In genomic region chr2:230924470-230925341, GRCh38 we compare ENCODE assay signal across 8 cellular contexts. TPM values are rescaled to one million over a fixed set of nuclear protein-coding genes. Genes with fewer than 3 reads are reported as not detected.
A peak's percentile ranks its signal among the peaks of the same experiment; 100 is the strongest.
DNase-seq lines count a peak whose midpoint lies in the region; ATAC-seq and TF ChIP-seq lines count a peak whose summit lies in the region.

TSS of gene GPR55 (minus strand) at chr2:230925242. CDS start at chr2:230910962, 14,280 bp downstream.

- H4K91ac ChIP-seq in IMR-90 (ENCODE audit: insufficient read depth, low read depth, low read length): no peak within 1 kb of the TSS

- no peak within 1 kb of the TSS for H3K18ac ChIP-seq in IMR-90 (ENCODE audit: low read depth, low read length)

- H3K23ac ChIP-seq in IMR-90 (ENCODE audit: low read depth, low read length): no peak within 1 kb of the TSS

- no peak within 1 kb of the TSS for H3K9ac ChIP-seq in IMR-90 (ENCODE audit: low read depth, low read length)

- H3K4me1 Mint-ChIP-seq in activated CD8-positive, alpha-beta T cell treated with anti-CD3 and anti-CD28 coated beads, Interleukin-2, amount 10 ng/mL, durations not matched to agents 7 days and 5 days (ENCODE audit: low read depth): peaks cover 81% of the 10 kb centered on the region

- peak within 1 kb of the TSS; percentile 56 for H2AFZ ChIP-seq in IMR-90 (replicated peaks; ENCODE audit: low read length, poor library complexity)

- no peak within 1 kb of the TSS for H4K8ac ChIP-seq in IMR-90 (ENCODE audit: low read depth in 2 of 2, low read length in 2 of 2)

- no TSS peak for BruUV-seq in IMR-90 (replicated peaks; lab: Mats Ljungman, UMichigan)

- no peaks in the 10 kb centered on the region for H3K9me1 ChIP-seq in IMR-90 (ENCODE audit: insufficient read depth, low read length)

- dilution Hi-C loops in IMR-90 (cut with HindIII; ENCODE audit: low sequenced_read_pairs, unreplicated experiment): no loop called here

- peak within 1 kb of the TSS; percentile 88 for H3K4me3 Mint-ChIP-seq in activated CD8-positive, alpha-beta T cell treated with anti-CD3 and anti-CD28 coated beads, Interleukin-2, amount 10 ng/mL, durations not matched to agents 7 days and 5 days

- in situ Hi-C loops in IMR-90 (cut with MboI; ENCODE audit: low sequenced_read_pairs): no loop called here

- H2AK9ac ChIP-seq in IMR-90 (replicated peaks; ENCODE audit: low read depth, low read length, poor library complexity): peak within 1 kb of the TSS; percentile 63

- H3K27me3 ChIP-seq in IMR-90 (ENCODE audit: control insufficient read depth, insufficient read depth, low read length): peaks cover 41% of the 10 kb centered on the region

- no peaks in the 10 kb centered on the region for H3K9me3 Mint-ChIP-seq in activated CD8-positive, alpha-beta T cell treated with anti-CD3 and anti-CD28 coated beads, Interleukin-2, amount 10 ng/mL, durations not matched to agents 7 days and 5 days (ENCODE audit: insufficient read depth)

- no peaks in the 10 kb centered on the region for H3K4me1 ChIP-seq in IMR-90 (ENCODE audit: control insufficient read depth, insufficient read depth, low read length)

- POLR2A ChIA-PET in IMR-90 (lab: Charles Lee; ENCODE audit: unreplicated experiment): no interaction called here
- POLR2A ChIA-PET in activated CD8-positive, alpha-beta T cell treated with anti-CD3 and anti-CD28 coated beads, Interleukin-2, amount 10 ng/mL, durations not matched to agents 7 days and 5 days (lab: Charles Lee): interaction anchor here (0.8 to 4.5 kb wide), 9 partner anchors 9 to 62 kb away, joined by 3 to 43 read pairs (median 3); no protein-coding TSS in a partner anchor

- TF ChIP-seq CTCF in IMR-90 (conservative IDR thresholded peaks at IDR 0.05; ENCODE audit: low read depth, low read length): peak; percentile 5; the same call in 1 of the 2 replicates

- no peaks in the 10 kb centered on the region for H3K9me3 ChIP-seq in IMR-90 (ENCODE audit: control insufficient read depth, insufficient read depth, low read length)

- no peak within 1 kb of the TSS for H3K27ac ChIP-seq in IMR-90 (ENCODE audit: insufficient read depth, low read length)

- no peak within 1 kb of the TSS for H3K56ac ChIP-seq in IMR-90 (ENCODE audit: extremely low read depth, insufficient read depth, low read length)

- peak within 1 kb of the TSS; percentile 94 for H3K27ac Mint-ChIP-seq in activated CD8-positive, alpha-beta T cell treated with anti-CD3 and anti-CD28 coated beads, Interleukin-2, amount 10 ng/mL, durations not matched to agents 7 days and 5 days

- CTCF ChIA-PET in IMR-90 (lab: Yijun Ruan, JAX): no interaction called here
- CTCF ChIA-PET in activated CD8-positive, alpha-beta T cell treated with anti-CD3 and anti-CD28 coated beads, Interleukin-2, amount 10 ng/mL, durations not matched to agents 7 days and 5 days (lab: Charles Lee): interaction anchor here (0.8 to 16.6 kb wide), 22 partner anchors 9 to 109 kb away, joined by 3 to 285 read pairs (median 5); no protein-coding TSS in a partner anchor

- H3K36me3 ChIP-seq in IMR-90 (ENCODE audit: control insufficient read depth, insufficient read depth, low read length): no peaks in the 10 kb centered on the region

- H3K4me2 ChIP-seq in IMR-90 (ENCODE audit: low read depth, low read length): no peak within 1 kb of the TSS

- H3K14ac ChIP-seq in IMR-90 (replicated peaks; ENCODE audit: low read depth, low read length): no peak within 1 kb of the TSS

- H3K4ac ChIP-seq in IMR-90 (ENCODE audit: low read depth, low read length): no peak within 1 kb of the TSS

- H2AK5ac ChIP-seq in IMR-90 (ENCODE audit: low read depth, low read length): no peak within 1 kb of the TSS

- H4K5ac ChIP-seq in IMR-90 (ENCODE audit: low read depth, low read length): no peak within 1 kb of the TSS

- WGBS in IMR-90 (ENCODE audit: extremely low coverage in 2 of 2, insufficient read length in 1 of 2), 2 experiments: 81% methylated on average over 11 of the region's 26 CpGs; no CpG with 5 or more reads in 1 of the 2 experiments

- H3K4me3 ChIP-seq in IMR-90 (ENCODE audit: insufficient read depth, low read depth, low read length): no peak within 1 kb of the TSS

- H3K36me3 Mint-ChIP-seq in activated CD8-positive, alpha-beta T cell treated with anti-CD3 and anti-CD28 coated beads, Interleukin-2, amount 10 ng/mL, durations not matched to agents 7 days and 5 days (ENCODE audit: low read depth): no peaks in the 10 kb centered on the region

- no peak for TF ChIP-seq RAD21 in IMR-90 (IDR thresholded peaks at IDR 0.05; ENCODE audit: low read length)

- no peaks in the 10 kb centered on the region for H3K27me3 Mint-ChIP-seq in activated CD8-positive, alpha-beta T cell treated with anti-CD3 and anti-CD28 coated beads, Interleukin-2, amount 10 ng/mL, durations not matched to agents 7 days and 5 days (ENCODE audit: low read depth)

- H2BK5ac ChIP-seq in IMR-90 (ENCODE audit: low read depth, low read length, poor library complexity, severe bottlenecking): no peak within 1 kb of the TSS

- TF ChIP-seq POLR2A in IMR-90 (IDR thresholded peaks at IDR 0.05; ENCODE audit: low read depth, low read length): no peak

- no peaks in the 10 kb centered on the region for H4K20me1 ChIP-seq in IMR-90 (ENCODE audit: insufficient read depth, low read length)

- no peak within 1 kb of the TSS for H2BK15ac ChIP-seq in IMR-90 (ENCODE audit: low read depth, low read length)

- H2BK120ac ChIP-seq in IMR-90 (ENCODE audit: low read depth, low read length): no peak within 1 kb of the TSS

- H3K79me1 ChIP-seq in IMR-90 (ENCODE audit: low read depth in 1 of 2, low read length in 2 of 2): no peaks in the 10 kb centered on the region

- ATAC-seq in GM21367 (IDR thresholded peaks at IDR 0.05; ENCODE audit: unreplicated experiment) (peak; percentile 29), IMR-90 (ENCODE audit: low read depth) (no peak)
- peak; percentile 71 for ATAC-seq in activated CD8-positive, alpha-beta T cell treated with anti-CD3 and anti-CD28 coated beads, Interleukin-2, amount 10 ng/mL, durations not matched to agents 7 days and 5 days

- intact Hi-C loops in IMR-90 (cut with micrococcal nuclease): no loop called here

- no peak within 1 kb of the TSS for H2BK20ac ChIP-seq in IMR-90 (ENCODE audit: low read depth, low read length)

- DNase-seq in ELR (ENCODE audit: low read depth) (peak; percentile 30), IMR-90 (no peak), globus pallidus (ENCODE audit: low spot score) (peak; percentile 24), AG08395 (ENCODE audit: low spot score) (no peak), COLO668 (lab: John Stamatoyannopoulos, UW; ENCODE audit: unreplicated experiment) (no peak)
- peak; percentile 65 for DNase-seq in activated CD8-positive, alpha-beta T cell treated with anti-CD3 and anti-CD28 coated beads, Interleukin-2, amount 10 ng/mL, durations not matched to agents 7 days and 5 days
- DNase-seq in stimulated activated CD8-positive, alpha-beta memory T cell treated with anti-CD3 and anti-CD28 coated beads, Interleukin-2, amount 100 ng/mL, for 48 hours (ENCODE audit: low read depth in 2 of 2): peak; percentile 52 to 69

TF ChIP-seq in IMR-90, 13 proteins besides CTCF, POLR2A, EP300 and RAD21:
- TF ChIP-seq RCOR1 (IDR thresholded peaks at IDR 0.05; ENCODE audit: insufficient replicate concordance, low read length) (no peak), SMC3 (IDR thresholded peaks at IDR 0.05; ENCODE audit: low read depth, low read length) (no peak), FOS (IDR thresholded peaks at IDR 0.05; ENCODE audit: low read depth, low read length) (no peak), BHLHE40 (IDR thresholded peaks at IDR 0.05; ENCODE audit: low read depth, low read length) (no peak), ELK1 (IDR thresholded peaks at IDR 0.05; ENCODE audit: borderline replicate concordance, low read depth, low read length) (no peak), NFE2L2 (IDR thresholded peaks at IDR 0.05; ENCODE audit: low read depth, low read length) (no peak), MAZ (IDR thresholded peaks at IDR 0.05; ENCODE audit: borderline replicate concordance, low read depth, low read length) (no peak), RFX5 (IDR thresholded peaks at IDR 0.05; ENCODE audit: low read depth, low read length) (no peak), USF2 (IDR thresholded peaks at IDR 0.05; ENCODE audit: low read depth, low read length) (no peak), MAFK (IDR thresholded peaks at IDR 0.05; ENCODE audit: low read depth, low read length) (no peak)

RNA-seq across cellular contexts. Expression of gene GPR55, which starts in this region (rescaled TPM):
- total RNA-seq in IMR-90 (2012; rRNA removed): not detected in 2 replicates
- polyA plus RNA-seq in IMR-90 (2012; rRNA removed): 0.03 TPM in 1 of 2 replicates, not detected in the other
- not detected in 2 replicates for polyA plus RNA-seq in IMR-90 (2012; cell fraction: cytosol; rRNA removed)
- 0.02 and 0.05 TPM in 2 replicates for polyA plus RNA-seq in IMR-90 (2012; cell fraction: nucleus; rRNA removed; ENCODE audit: low replicate concordance)
- 10 to 100 TPM; 12.3 to 12.5 TPM for total RNA-seq in activated CD8-positive, alpha-beta T cell treated with anti-CD3 and anti-CD28 coated beads, Interleukin-2, amount 10 ng/mL, durations not matched to agents 7 days and 5 days

Comparison
In these comparisons a context has a peak if more than half of its experiments do, and no peak if none do; other contexts are left out.
1. RNA of gene GPR55 (total RNA-seq): 12.3 to 12.5 TPM in activated CD8-positive, alpha-beta T cell treated with anti-CD3 and anti-CD28 coated beads, Interleukin-2, amount 10 ng/mL, durations not matched to agents 7 days and 5 days; not detected in IMR-90; every median in the first group is over 10 times any median in the second.
2. DNase-seq: peak in ELR (single experiment), activated CD8-positive, alpha-beta T cell treated with anti-CD3 and anti-CD28 coated beads, Interleukin-2, amount 10 ng/mL, durations not matched to agents 7 days and 5 days (single experiment), globus pallidus (single experiment) and stimulated activated CD8-positive, alpha-beta memory T cell treated with anti-CD3 and anti-CD28 coated beads, Interleukin-2, amount 100 ng/mL, for 48 hours (2 of 2); none in IMR-90 (single experiment), AG08395 (single experiment) and COLO668 (single experiment).